In genomic region chr4:106321814-106322213, GRCh38 we compare ENCODE assay signal across 21 cellular contexts. TPM values are rescaled to one million over a fixed set of nuclear protein-coding genes. Genes with fewer than 3 reads are reported as not detected.
"Had no signal": no experiment of that assay in that cellular context is flagged by ENCODE, and none has a peak within 500 bp of the region (broad histone marks: within the 10 kb centered on the region; RNA-seq: fewer than 3 reads in every experiment).

No MANE protein-coding gene starts in this region.

RNA-seq across cellular contexts. Expression of gene GIMD1, which starts 46.8 kb away (rescaled TPM):
- total RNA-seq: dorsolateral prefrontal cortex; esophagus muscularis mucosa; fibroblast of lung; foreskin keratinocyte; gastroesophageal sphincter; heart right ventricle; kidney epithelial cell; left cardiac atrium; left lung; lower leg skin; lung microvascular endothelial cell; naive thymus-derived CD4-positive, alpha-beta T cell; osteoblast; prostate gland; right atrium auricular region; sciatic nerve; smooth muscle cell; suprapubic skin; transverse colon; ureter; vagina had no signal
- polyA plus RNA-seq: fibroblast of lung; foreskin keratinocyte; heart right ventricle; naive thymus-derived CD4-positive, alpha-beta T cell; smooth muscle cell had no signal
